In the genomic region with DNA sequence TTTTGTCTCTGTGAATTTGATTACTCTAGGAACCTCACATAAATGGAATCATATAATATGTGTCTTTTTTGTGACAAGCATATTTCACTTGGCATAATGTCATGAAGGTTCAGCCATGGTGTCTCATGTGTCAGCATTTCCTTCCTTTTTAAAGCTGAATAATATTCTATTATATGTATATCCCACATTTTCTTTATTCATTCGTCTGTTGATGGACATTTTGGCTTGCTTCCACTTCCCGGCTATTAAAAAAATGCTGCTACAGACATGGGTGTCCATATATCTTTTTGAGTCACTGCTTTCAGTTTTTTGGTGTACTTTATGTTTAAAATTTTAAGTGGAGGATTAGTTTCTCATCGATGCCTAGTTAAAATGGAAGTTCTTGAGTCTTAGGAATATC, we compare ENCODE assay signal across 25 cellular contexts. TPM values are rescaled to one million over a fixed set of nuclear protein-coding genes. Genes with fewer than 3 reads are reported as not detected.
DNase-seq lines count a peak whose midpoint lies in the region; ATAC-seq, FAIRE-seq and TF ChIP-seq lines count a peak whose summit lies in the region.
"Had no signal": no experiment of that assay in that cellular context is flagged by ENCODE, and none has a peak within 500 bp of the region (broad histone marks: within the 10 kb centered on the region; RNA-seq: fewer than 3 reads in every experiment).

No MANE protein-coding gene starts in this region.

- intact Hi-C loops in endothelial cell of umbilical vein (cut with micrococcal nuclease) = loop anchor here (5.0 kb wide), 1 partner anchor 44 kb away; no protein-coding TSS in a partner anchor
- intact Hi-C loops in Right ventricle myocardium inferior (cut with DNase I) = no loop called here

- CTCF ChIA-PET in endothelial cell of umbilical vein (lab: Charles Lee) = no interaction called here

- peak; percentile 46 for DNase-seq in dermis blood vessel endothelial cell
- DNase-seq in endothelial cell of umbilical vein (ENCODE audit: low read depth, low spot score) = peak; percentile 91
- DNase-seq in lung microvascular endothelial cell (ENCODE audit: low read depth in 2 of 2) = peak; percentile 87 to 92
- no peak for DNase-seq in HK-2 (ENCODE audit: unreplicated experiment)
- DNase-seq in Right ventricle myocardium inferior (ENCODE audit: missing footprints) = no peak
- DNase-seq: 8988T; AML-193; CD4-positive, alpha-beta T cell; CD8-positive, alpha-beta T cell; DMS 273 treated with DMSO at 0.1 percent for 48 hours; DMS153; DMS53; DMS79; DND-41; EL; GDM1 had no signal

- no peaks in the 10 kb centered on the region for H3K9me3 ChIP-seq in endothelial cell of umbilical vein (replicated peaks; ENCODE audit: control insufficient read depth, insufficient read depth, low read length)
- H3K9me3 ChIP-seq: BLaER1 treated with 17β-estradiol and CSF1 and Interleukin-3, amounts not matched to agents 10 nM and 100 nM had no signal

- no peak overlapping the region for H3K9ac ChIP-seq in endothelial cell of umbilical vein (replicated peaks; ENCODE audit: extremely low read depth, insufficient read depth, low read length)
- H3K9ac ChIP-seq: BLaER1 treated with 17β-estradiol and CSF1 and Interleukin-3, amounts not matched to agents 10 nM and 100 nM had no signal

- no peak overlapping the region for H3K4me3 ChIP-seq in endothelial cell of umbilical vein (replicated peaks in 1 of 3; ENCODE audit: insufficient read depth in 1 of 3, low read depth in 1 of 3, low read length in 3 of 3)
- H3K4me3 ChIP-seq: BLaER1 treated with 17β-estradiol and CSF1 and Interleukin-3, amounts not matched to agents 10 nM and 100 nM; GM12878 had no signal

- H3K4me1 ChIP-seq in endothelial cell of umbilical vein (ENCODE audit: control insufficient read depth, extremely low read depth, insufficient read depth, low read length) = peaks cover 11% of the 10 kb centered on the region

- POLR2A ChIA-PET in endothelial cell of umbilical vein (lab: Charles Lee) = no interaction called here

- no peak for FAIRE-seq in endothelial cell of umbilical vein (lab: Jason Lieb, UNC)
- FAIRE-seq: A204.1, GM12878, GM12892, GM18507 had no signal

- no peak overlapping the region for H2AFZ ChIP-seq in endothelial cell of umbilical vein (ENCODE audit: low read depth, low read length)

- TF ChIP-seq POLR2A in endothelial cell of umbilical vein (IDR thresholded peaks at IDR 0.05; ENCODE audit: low read depth, low read length) = no peak

- peak overlapping the region; percentile 54 for H3K4me2 ChIP-seq in endothelial cell of umbilical vein (ENCODE audit: insufficient read depth, low read length)
- H3K4me2 ChIP-seq: BLaER1 treated with 17β-estradiol and CSF1 and Interleukin-3, amounts not matched to agents 10 nM and 100 nM had no signal

- H3K36me3 ChIP-seq in endothelial cell of umbilical vein (ENCODE audit: control insufficient read depth in 2 of 2, extremely low read depth in 1 of 2, insufficient read depth in 2 of 2, low read length in 2 of 2) = no peaks in the 10 kb centered on the region
- H3K36me3 ChIP-seq: BLaER1 treated with 17β-estradiol and CSF1 and Interleukin-3, amounts not matched to agents 10 nM and 100 nM had no signal

- H3K27me3 ChIP-seq in endothelial cell of umbilical vein (ENCODE audit: control insufficient read depth in 2 of 2, insufficient read depth in 2 of 2, low read length in 2 of 2) = peaks cover 0 to 2% of the 10 kb centered on the region in 2 experiments
- H3K27me3 ChIP-seq: BLaER1 treated with 17β-estradiol and CSF1 and Interleukin-3, amounts not matched to agents 10 nM and 100 nM had no signal

- TF ChIP-seq CTCF in endothelial cell of umbilical vein (IDR thresholded peaks at IDR 0.05; ENCODE audit: extremely low read depth in 1 of 2, insufficient read depth in 1 of 2, low read depth in 1 of 2, low read length in 2 of 2) = no peak

- H3K9me1 ChIP-seq in endothelial cell of umbilical vein (replicated peaks; ENCODE audit: control insufficient read depth, extremely low read depth, insufficient read depth, low read length) = no peaks in the 10 kb centered on the region

- ATAC-seq in HG03159 (IDR thresholded peaks at IDR 0.05; ENCODE audit: unreplicated experiment) (no peak), Right ventricle myocardium inferior (no peak), HG03460 (IDR thresholded peaks at IDR 0.05; ENCODE audit: unreplicated experiment) (no peak)
- ATAC-seq: CD8-positive, alpha-beta T cell; GM12878 had no signal

- H3K79me2 ChIP-seq in endothelial cell of umbilical vein (ENCODE audit: control insufficient read depth, insufficient read depth, low read length) = no peaks in the 10 kb centered on the region

- H3K27ac ChIP-seq in endothelial cell of umbilical vein (ENCODE audit: insufficient read depth, low read depth, low read length) = no peak overlapping the region
- H3K27ac ChIP-seq: BLaER1 treated with 17β-estradiol and CSF1 and Interleukin-3, amounts not matched to agents 10 nM and 100 nM; C4-2B had no signal

- BruUV-seq in endothelial cell of umbilical vein (replicated peaks; lab: Mats Ljungman, UMichigan) = no TSS peak

- no peaks in the 10 kb centered on the region for H4K20me1 ChIP-seq in endothelial cell of umbilical vein (replicated peaks; ENCODE audit: control insufficient read depth, extremely low read depth, insufficient read depth, low read length)
- H4K20me1 ChIP-seq: BLaER1 treated with 17β-estradiol and CSF1 and Interleukin-3, amounts not matched to agents 10 nM and 100 nM had no signal

- dilution Hi-C loops in endothelial cell of umbilical vein (cut with MboI; ENCODE audit: extremely low pct_ligation_motif_present, low sequenced_read_pairs) = no loop called here

TF ChIP-seq in endothelial cell of umbilical vein, 7 proteins besides CTCF, POLR2A, EP300 and RAD21:
- TF ChIP-seq, protein P1, sequence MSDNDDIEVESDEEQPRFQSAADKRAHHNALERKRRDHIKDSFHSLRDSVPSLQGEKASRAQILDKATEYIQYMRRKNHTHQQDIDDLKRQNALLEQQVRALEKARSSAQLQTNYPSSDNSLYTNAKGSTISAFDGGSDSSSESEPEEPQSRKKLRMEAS (IDR thresholded peaks at IDR 0.05; ENCODE audit: insufficient read depth, insufficient read length) = no peak
- no peak for TF ChIP-seq EZH2 (IDR thresholded peaks at IDR 0.05; ENCODE audit: borderline replicate concordance, low read depth, low read length, severe bottlenecking)
- TF ChIP-seq FOS (IDR thresholded peaks at IDR 0.05; ENCODE audit: borderline replicate concordance, insufficient read depth, low read length) = peak; percentile 27
TF ChIP-seq in endothelial cell of umbilical vein: peak in this region for 1.

RNA-seq across cellular contexts. Expression of a gene that starts 59.8 kb away (rescaled TPM):
- total RNA-seq in dermis blood vessel endothelial cell (1.5 and 1.9 TPM in 2 replicates), endothelial cell of umbilical vein (4.0 and 5.3 TPM in 2 replicates), lung microvascular endothelial cell (0.87 and 2.4 TPM in 2 replicates), Right ventricle myocardium inferior (11.4 TPM)
- polyA plus RNA-seq in endothelial cell of umbilical vein = 1.3 and 1.4 TPM in 2 replicates
- 2.6 and 2.7 TPM in 2 replicates for polyA plus RNA-seq in endothelial cell of umbilical vein (2011; cell fraction: cytosol; rRNA removed)
- polyA plus RNA-seq in endothelial cell of umbilical vein (2011; cell fraction: nucleus; rRNA removed) = 5.6 and 7.2 TPM in 2 replicates
- polyA plus RNA-seq in endothelial cell of umbilical vein (2012) = 1.1 and 2.6 TPM in 2 replicates
- polyA minus RNA-seq in endothelial cell of umbilical vein = 2.5 and 3.2 TPM in 2 replicates
- polyA minus RNA-seq in endothelial cell of umbilical vein (2011; cell fraction: cytosol; rRNA and poly(A)+ RNA removed) = not detected
- polyA minus RNA-seq in endothelial cell of umbilical vein (2011; cell fraction: nucleus; rRNA and poly(A)+ RNA removed) = 3.4 and 8.2 TPM in 2 replicates
- total RNA-seq: G401 had no signal

Comparison
In these comparisons a context has a peak if more than half of its experiments do, and no peak if none do; other contexts are left out.
1. DNase-seq: peak in dermis blood vessel endothelial cell (single experiment), endothelial cell of umbilical vein (single experiment) and lung microvascular endothelial cell (2 of 2); none in HK-2 (single experiment) and Right ventricle myocardium inferior (single experiment).